Comparison of ENCODE assay signal across 9 cellular contexts in genomic region chr2:240960309-240960962, GRCh38. TPM values are rescaled to one million over a fixed set of nuclear protein-coding genes. Genes with fewer than 3 reads are reported as not detected.
DNase-seq lines count a peak whose midpoint lies in the region; ATAC-seq and TF ChIP-seq lines count a peak whose summit lies in the region.
"Had no signal": no experiment of that assay in that cellular context is flagged by ENCODE, and none has a peak within 500 bp of the region (broad histone marks: within the 10 kb centered on the region; RNA-seq: fewer than 3 reads in every experiment).

No MANE protein-coding gene starts in this region.

- intact Hi-C loops in dendritic cell treated with granulocyte-macrophage colony-stimulating factor and Interleukin-4, amounts not matched to agents 40 ng/mL and 50 ng/mL, for 4 days (cut with micrococcal nuclease): no loop called here
- intact Hi-C loops in lower leg skin (cut with DNase I; ENCODE audit: low total_unique reads): no loop called here

- no peaks in the 10 kb centered on the region for H3K27me3 ChIP-seq in upper lobe of left lung

- H3K4me3 ChIP-seq in lower leg skin (ENCODE audit: low read depth, poor library complexity, severe bottlenecking) (no peak overlapping the region), upper lobe of left lung (peak overlapping the region in 1 of 4 donors; percentile 11)

- peaks cover 14 to 46% (median 25%) of the 10 kb centered on the region in 4 donors for H3K4me1 ChIP-seq in upper lobe of left lung

- no peak overlapping the region for H3K27ac Mint-ChIP-seq in dendritic cell treated with granulocyte-macrophage colony-stimulating factor and Interleukin-4, amounts not matched to agents 40 ng/mL and 50 ng/mL, for 4 days
- H3K27ac Mint-ChIP-seq in chondrocyte (ENCODE audit: unreplicated experiment): no peak overlapping the region

- H3K9me3 ChIP-seq in upper lobe of left lung: no peaks in the 10 kb centered on the region

- peak overlapping the region; percentile 18 for H3K4me3 Mint-ChIP-seq in dendritic cell treated with granulocyte-macrophage colony-stimulating factor and Interleukin-4, amounts not matched to agents 40 ng/mL and 50 ng/mL, for 4 days
- H3K4me3 Mint-ChIP-seq in chondrocyte (ENCODE audit: unreplicated experiment): no peak overlapping the region

- H3K9me3 Mint-ChIP-seq in dendritic cell treated with granulocyte-macrophage colony-stimulating factor and Interleukin-4, amounts not matched to agents 40 ng/mL and 50 ng/mL, for 4 days: no peaks in the 10 kb centered on the region
- no peaks in the 10 kb centered on the region for H3K9me3 Mint-ChIP-seq in chondrocyte (ENCODE audit: low read depth)

- no peak for TF ChIP-seq CTCF in lower leg skin (IDR thresholded peaks at IDR 0.05)
- TF ChIP-seq CTCF in upper lobe of left lung (IDR thresholded peaks at IDR 0.05): no peak
- TF ChIP-seq CTCF in chondrocyte (IDR thresholded peaks at IDR 0.05): no peak

- no peak for TF ChIP-seq POLR2A in lower leg skin (IDR thresholded peaks at IDR 0.05)
- no peak for TF ChIP-seq POLR2A in upper lobe of left lung (IDR thresholded peaks at IDR 0.05)

- no peaks in the 10 kb centered on the region for H3K36me3 Mint-ChIP-seq in dendritic cell treated with granulocyte-macrophage colony-stimulating factor and Interleukin-4, amounts not matched to agents 40 ng/mL and 50 ng/mL, for 4 days (ENCODE audit: low read depth)
- no peaks in the 10 kb centered on the region for H3K36me3 Mint-ChIP-seq in chondrocyte (ENCODE audit: low read depth)

- ATAC-seq in upper lobe of left lung (ENCODE audit: low FRiP score in 2 of 2): peak; percentile 19 to 25

- H3K36me3 ChIP-seq in upper lobe of left lung: no peaks in the 10 kb centered on the region

- H3K27ac ChIP-seq in upper lobe of left lung: peak overlapping the region in 3 of 4 donors; percentile 30 to 77 (median 69)

- TF ChIP-seq EP300 in upper lobe of left lung (IDR thresholded peaks at IDR 0.05): no peak

- peaks cover 8% of the 10 kb centered on the region for H3K27me3 Mint-ChIP-seq in dendritic cell treated with granulocyte-macrophage colony-stimulating factor and Interleukin-4, amounts not matched to agents 40 ng/mL and 50 ng/mL, for 4 days
- peaks cover 17% of the 10 kb centered on the region for H3K27me3 Mint-ChIP-seq in chondrocyte (ENCODE audit: low read depth)

- DNase-seq in SIG-M5 treated with dmso at 0.1 percent for 504 hours (lab: John Stamatoyannopoulos, UW; ENCODE audit: unreplicated experiment) (peak; percentile 10), SIG-M5 (lab: John Stamatoyannopoulos, UW) (no peak), lower leg skin (ENCODE audit: low spot score in 2 of 2) (peak; percentile 18 to 85), upper lobe of left lung (peak; percentile 64 to 89), C1 segment of cervical spinal cord (lab: John Stamatoyannopoulos, UW) (no peak), chondrocyte (ENCODE audit: low spot score) (no peak)
- DNase-seq in activated CD4-positive, alpha-beta T cell treated with anti-CD3 and anti-CD28 coated beads, Interleukin-2, amount 50 U/mL, for 1 hour: no peak
- DNase-seq: NCI-H526 treated with DMSO at 0.1 percent for 48 hours had no signal

- WGBS in lower leg skin, 2 donors: 33 to 34% methylated on average over 27 to 28 of the region's 28 CpGs
- 22 to 34% methylated on average over 10 to 12 of the region's 28 CpGs for WGBS in upper lobe of left lung, 2 donors

- H3K4me1 Mint-ChIP-seq in dendritic cell treated with granulocyte-macrophage colony-stimulating factor and Interleukin-4, amounts not matched to agents 40 ng/mL and 50 ng/mL, for 4 days (ENCODE audit: low read depth): no peaks in the 10 kb centered on the region
- H3K4me1 Mint-ChIP-seq in chondrocyte (ENCODE audit: low read depth): peaks cover 13% of the 10 kb centered on the region

RNA-seq across cellular contexts. Expression of gene SNED1, which starts 38.0 kb away (rescaled TPM):
- total RNA-seq in lower leg skin: 10 to 100 TPM in 3 of 4 donors, 1 to 10 TPM in 1; 9.0 to 18.4 (median 17.1) TPM
- total RNA-seq in upper lobe of left lung: 100 to 1,000 TPM in 1 of 6 donors, 10 to 100 TPM in 5; 26.0 to 189 (median 38.9) TPM
- total RNA-seq in chondrocyte: 1.6 to 2.9 TPM (median 1.9 TPM) in 3 replicates

RNA-seq across cellular contexts. Expression of gene CROCC2, which starts 54.3 kb away (rescaled TPM):
- total RNA-seq in lower leg skin (under 1 TPM in 1 of 4 donors, not detected in 3; 0.10 TPM), upper lobe of left lung (10 to 100 TPM in 3 of 6 donors, 1 to 10 TPM in 2, under 1 TPM in 1; 0.23 to 17.8 (median 7.6) TPM), chondrocyte (not detected in 3 replicates)

Comparison
In these comparisons a context has a peak if more than half of its experiments do, and no peak if none do; other contexts are left out.
1. DNase-seq: peak in SIG-M5 treated with dmso at 0.1 percent for 504 hours (single experiment), lower leg skin (2 of 2) and upper lobe of left lung (2 of 2); none in SIG-M5 (single experiment), C1 segment of cervical spinal cord (0 of 14), activated CD4-positive, alpha-beta T cell treated with anti-CD3 and anti-CD28 coated beads, Interleukin-2, amount 50 U/mL, for 1 hour (single experiment) and chondrocyte (single experiment).